Comparison of ENCODE assay signal across 29 cellular contexts in genomic region chr4:99029852-99030251, GRCh38. TPM values are rescaled to one million over a fixed set of nuclear protein-coding genes. Genes with fewer than 3 reads are reported as not detected.
DNase-seq lines count a peak whose midpoint lies in the region; ATAC-seq and TF ChIP-seq lines count a peak whose summit lies in the region.
"Had no signal": no experiment of that assay in that cellular context is flagged by ENCODE, and none has a peak within 500 bp of the region (broad histone marks: within the 10 kb centered on the region; RNA-seq: fewer than 3 reads in every experiment).

No MANE protein-coding gene starts in this region.

- no peaks in the 10 kb centered on the region for H3K9me3 Mint-ChIP-seq in activated CD4-positive, alpha-beta T cell treated with anti-CD3 and anti-CD28 coated beads for 36 hours (ENCODE audit: low read depth)
- H3K9me3 Mint-ChIP-seq: activated CD8-positive, alpha-beta T cell treated with anti-CD3 and anti-CD28 coated beads for 36 hours; activated naive CD8-positive, alpha-beta T cell treated with anti-CD3 and anti-CD28 coated beads, Interleukin-2, amount 10 ng/mL, durations not matched to agents 7 days and 5 days; dendritic cell treated with granulocyte-macrophage colony-stimulating factor and Interleukin-4, amounts not matched to agents 40 ng/mL and 50 ng/mL, for 4 days had no signal

- H3K36me3 ChIP-seq in PC-3 (ENCODE audit: low read depth, low read length) (peaks cover 6% of the 10 kb centered on the region), HAP-1 (replicated peaks) (peaks cover 13% of the 10 kb centered on the region), right atrium auricular region (no peaks in the 10 kb centered on the region)
- H3K36me3 ChIP-seq: breast epithelium, neural progenitor cell, prostate gland, vagina had no signal

- no peaks in the 10 kb centered on the region for H3K9me2 ChIP-seq in PC-3 (replicated peaks; ENCODE audit: low read length)

- in situ Hi-C loops in HAP-1 (cut with MboI; ENCODE audit: low sequenced_read_pairs): no loop called here

- peaks cover 49% of the 10 kb centered on the region for H3K4me1 Mint-ChIP-seq in activated CD4-positive, alpha-beta T cell treated with anti-CD3 and anti-CD28 coated beads for 36 hours
- H3K4me1 Mint-ChIP-seq: neural progenitor cell had no signal

- H3K27me3 Mint-ChIP-seq in activated CD4-positive, alpha-beta T cell treated with anti-CD3 and anti-CD28 coated beads for 36 hours: no peaks in the 10 kb centered on the region
- H3K27me3 Mint-ChIP-seq: activated CD8-positive, alpha-beta T cell treated with anti-CD3 and anti-CD28 coated beads for 36 hours; activated naive CD8-positive, alpha-beta T cell treated with anti-CD3 and anti-CD28 coated beads, Interleukin-2, amount 10 ng/mL, durations not matched to agents 7 days and 5 days; dendritic cell treated with granulocyte-macrophage colony-stimulating factor and Interleukin-4, amounts not matched to agents 40 ng/mL and 50 ng/mL, for 4 days had no signal

- CTCF ChIA-PET in activated CD4-positive, alpha-beta T cell treated with anti-CD3 and anti-CD28 coated beads for 36 hours (lab: Charles Lee): interaction anchor here (0.7 to 1.3 kb wide), 3 partner anchors 26 to 652 kb away, joined by 3 to 5 read pairs (median 5); partner anchors contain the start of gene METAP1
- CTCF ChIA-PET in PC-3 (lab: Charles Lee): interaction anchor here (1.6 kb wide), 1 partner anchor 35 kb away, joined by 5 read pairs; the partner anchor contains the start of gene METAP1

- TF ChIP-seq CTCF in PC-3 (conservative IDR thresholded peaks at IDR 0.05; ENCODE audit: low read depth, low read length) (no peak), fibroblast of villous mesenchyme (IDR thresholded peaks at IDR 0.05; ENCODE audit: insufficient read depth, low read depth, low read length) (no peak), retinal pigment epithelial cell (conservative IDR thresholded peaks at IDR 0.05; ENCODE audit: low read depth, low read length) (no peak), right atrium auricular region (IDR thresholded peaks at IDR 0.05) (no peak)

- H3K4me2 ChIP-seq in PC-3 (ENCODE audit: low read length): no peak overlapping the region
- H3K4me2 ChIP-seq: neural progenitor cell had no signal

- POLR2A ChIA-PET in activated CD4-positive, alpha-beta T cell treated with anti-CD3 and anti-CD28 coated beads for 36 hours (lab: Charles Lee): no interaction called here
- POLR2A ChIA-PET in PC-3 (lab: Charles Lee; ENCODE audit: unreplicated experiment): no interaction called here

- H3K4me3 ChIP-seq in PC-3 (ENCODE audit: low read length): no peak overlapping the region
- no peak overlapping the region for H3K4me3 ChIP-seq in fibroblast of villous mesenchyme (ENCODE audit: low read depth, low read length)
- H3K4me3 ChIP-seq in retinal pigment epithelial cell (ENCODE audit: low read length): no peak overlapping the region
- no peak overlapping the region for H3K4me3 ChIP-seq in HAP-1
- H3K4me3 ChIP-seq in right atrium auricular region: no peak overlapping the region
- H3K4me3 ChIP-seq: breast epithelium, neural progenitor cell, prostate gland, spleen, suprapubic skin, vagina had no signal

- DNase-seq in activated CD4-positive, alpha-beta T cell treated with anti-CD3 and anti-CD28 coated beads for 36 hours: no peak
- no peak for DNase-seq in activated CD4-positive, alpha-beta T cell treated with anti-CD3 and anti-CD28 coated beads for 48 hours
- no peak for DNase-seq in PC-3
- peak; percentile 16 for DNase-seq in fibroblast of villous mesenchyme (ENCODE audit: low read depth)
- DNase-seq in retinal pigment epithelial cell (ENCODE audit: low read depth): peak; percentile 24
- no peak for DNase-seq in HAP-1 (ENCODE audit: low spot score in 2 of 2)
- DNase-seq in GM19238 (ENCODE audit: insufficient read length, low spot score): no peak
- DNase-seq in right atrium auricular region (ENCODE audit: low spot score): no peak
- DNase-seq: activated CD8-positive, alpha-beta T cell treated with anti-CD3 and anti-CD28 coated beads for 36 hours; activated naive CD8-positive, alpha-beta T cell treated with anti-CD3 and anti-CD28 coated beads, Interleukin-2, amount 10 ng/mL, durations not matched to agents 7 days and 5 days; foreskin melanocyte; GF-D8; hypothalamus; Kasumi-1; left colon; NCI-H1092 treated with DMSO at 0.1 percent for 48 hours; NCI-H2081 treated with DMSO at 0.1 percent for 48 hours; NCI-H524; Right ventricle myocardium superior; spleen; stimulated activated CD8-positive, alpha-beta memory T cell treated with anti-CD3 and anti-CD28 coated beads, Interleukin-4, amount 100 ng/mL, for 48 hours; SW 1271 had no signal

- H3K27ac ChIP-seq in PC-3 (ENCODE audit: low read length) (no peak overlapping the region), right atrium auricular region (no peak overlapping the region)
- H3K27ac ChIP-seq: breast epithelium, neural progenitor cell, prostate gland, spleen, suprapubic skin, vagina, VCaP had no signal

- peaks cover 59% of the 10 kb centered on the region for H3K79me2 ChIP-seq in PC-3 (ENCODE audit: low read length)

- intact Hi-C loops in activated CD4-positive, alpha-beta T cell treated with anti-CD3 and anti-CD28 coated beads for 36 hours (cut with DNase I, micrococcal nuclease): loop anchor here in 1 of 2 experiments (2.0 kb wide), 1 partner anchor 33 kb away; no protein-coding TSS in a partner anchor
- intact Hi-C loops in PC-3 (cut with micrococcal nuclease): no loop called here

- H3K4me1 ChIP-seq in PC-3 (ENCODE audit: insufficient read depth, low read length) (no peaks in the 10 kb centered on the region; the same call in 1 of the 2 replicates), HAP-1 (no peaks in the 10 kb centered on the region), right atrium auricular region (peaks cover 0 to 13% of the 10 kb centered on the region in 2 donors)
- H3K4me1 ChIP-seq: breast epithelium, prostate gland had no signal

- no peak overlapping the region for H2AFZ ChIP-seq in PC-3 (ENCODE audit: low read length)
- H2AFZ ChIP-seq: neural progenitor cell had no signal

- no peak overlapping the region for H3K9ac ChIP-seq in PC-3 (ENCODE audit: low read length)
- H3K9ac ChIP-seq: neural progenitor cell had no signal

- BruUV-seq in PC-3 (replicated peaks; lab: Mats Ljungman, UMichigan): TSS peak; percentile 14

- H3K9me3 ChIP-seq in PC-3 (ENCODE audit: low read length): no peaks in the 10 kb centered on the region
- no peaks in the 10 kb centered on the region for H3K9me3 ChIP-seq in HAP-1
- no peaks in the 10 kb centered on the region for H3K9me3 ChIP-seq in right atrium auricular region
- H3K9me3 ChIP-seq: breast epithelium, prostate gland, spleen, suprapubic skin, vagina had no signal

- peaks cover 4% of the 10 kb centered on the region; the same call in 1 of the 2 replicates for H4K20me1 ChIP-seq in PC-3 (ENCODE audit: low read length)

- H3K36me3 Mint-ChIP-seq in activated CD4-positive, alpha-beta T cell treated with anti-CD3 and anti-CD28 coated beads for 36 hours (ENCODE audit: low read depth): peaks cover 39% of the 10 kb centered on the region

- peak overlapping the region; percentile 33 for H3K27ac Mint-ChIP-seq in activated CD4-positive, alpha-beta T cell treated with anti-CD3 and anti-CD28 coated beads for 36 hours
- H3K27ac Mint-ChIP-seq: activated CD8-positive, alpha-beta T cell treated with anti-CD3 and anti-CD28 coated beads for 36 hours; activated naive CD8-positive, alpha-beta T cell treated with anti-CD3 and anti-CD28 coated beads, Interleukin-2, amount 10 ng/mL, durations not matched to agents 7 days and 5 days; dendritic cell treated with granulocyte-macrophage colony-stimulating factor and Interleukin-4, amounts not matched to agents 40 ng/mL and 50 ng/mL, for 4 days; neural progenitor cell had no signal

- no peak for ATAC-seq in activated CD4-positive, alpha-beta T cell treated with anti-CD3 and anti-CD28 coated beads for 36 hours
- ATAC-seq in PC-3: no peak
- ATAC-seq: activated CD8-positive, alpha-beta T cell treated with anti-CD3 and anti-CD28 coated beads for 36 hours; left colon had no signal

- H3F3A ChIP-seq in PC-3 (ENCODE audit: low read length, unreplicated experiment): no peaks in the 10 kb centered on the region

- no peak overlapping the region for H3K4me3 Mint-ChIP-seq in activated CD4-positive, alpha-beta T cell treated with anti-CD3 and anti-CD28 coated beads for 36 hours
- H3K4me3 Mint-ChIP-seq: activated CD8-positive, alpha-beta T cell treated with anti-CD3 and anti-CD28 coated beads for 36 hours; activated naive CD8-positive, alpha-beta T cell treated with anti-CD3 and anti-CD28 coated beads, Interleukin-2, amount 10 ng/mL, durations not matched to agents 7 days and 5 days; dendritic cell treated with granulocyte-macrophage colony-stimulating factor and Interleukin-4, amounts not matched to agents 40 ng/mL and 50 ng/mL, for 4 days; neural progenitor cell had no signal

- no peaks in the 10 kb centered on the region for H3K27me3 ChIP-seq in PC-3 (ENCODE audit: low read length)
- H3K27me3 ChIP-seq in HAP-1 (ENCODE audit: low read depth): no peaks in the 10 kb centered on the region
- no peaks in the 10 kb centered on the region for H3K27me3 ChIP-seq in right atrium auricular region
- H3K27me3 ChIP-seq: breast epithelium, neural progenitor cell, spleen, suprapubic skin, vagina had no signal

RNA-seq across cellular contexts. Expression of gene METAP1, which starts 34.3 kb away (rescaled TPM):
- 10 to 100 TPM; 67.9 to 75.2 TPM for total RNA-seq in activated CD4-positive, alpha-beta T cell treated with anti-CD3 and anti-CD28 coated beads for 36 hours
- total RNA-seq in PC-3 (2014; rRNA removed) (53.9 and 54.8 TPM in 2 replicates), fibroblast of villous mesenchyme (62.6 and 63.8 TPM in 2 replicates), right atrium auricular region (10 to 100 TPM; 50.3 to 56.2 TPM)

RNA-seq across cellular contexts. Expression of gene ADH5, which starts 58.7 kb away (rescaled TPM):
- total RNA-seq in activated CD4-positive, alpha-beta T cell treated with anti-CD3 and anti-CD28 coated beads for 36 hours: 100 to 1,000 TPM in 1 of 2 experiments, 10 to 100 TPM in 1; 81.3 to 119 TPM
- total RNA-seq in PC-3 (2014; rRNA removed) (83.1 and 94.5 TPM in 2 replicates), fibroblast of villous mesenchyme (247 and 252 TPM in 2 replicates), right atrium auricular region (10 to 100 TPM; 67.4 to 76.3 TPM)

Comparison
In these comparisons a context has a peak if more than half of its experiments do, and no peak if none do; other contexts are left out.
1. DNase-seq: peak in fibroblast of villous mesenchyme (single experiment) and retinal pigment epithelial cell (single experiment); none in activated CD4-positive, alpha-beta T cell treated with anti-CD3 and anti-CD28 coated beads for 36 hours (single experiment), activated CD4-positive, alpha-beta T cell treated with anti-CD3 and anti-CD28 coated beads for 48 hours (single experiment), PC-3 (single experiment), HAP-1 (0 of 2), GM19238 (single experiment) and right atrium auricular region (single experiment).